ENCODE assay signal across 23 cellular contexts in genomic region chr1:172266528-172267174, GRCh38.
DNase-seq lines count a peak whose midpoint lies in the region; ATAC-seq and TF ChIP-seq lines count a peak whose summit lies in the region.
"Had no signal": no experiment of that assay in that cellular context is flagged by ENCODE, and none has a peak within 500 bp of the region (broad histone marks: within the 10 kb centered on the region; RNA-seq: fewer than 3 reads in every experiment).

No MANE protein-coding gene starts in this region.

- POLR2A ChIA-PET in activated CD8-positive, alpha-beta T cell treated with anti-CD3 and anti-CD28 coated beads for 36 hours (lab: Charles Lee): interaction anchor here (1.3 kb wide), 1 partner anchor 72 kb away, joined by 3 read pairs; no protein-coding TSS in a partner anchor
- POLR2A ChIA-PET in activated CD8-positive, alpha-beta T cell treated with anti-CD3 and anti-CD28 coated beads, Interleukin-2, amount 10 ng/mL, durations not matched to agents 7 days and 5 days (lab: Charles Lee): no interaction called here
- POLR2A ChIA-PET in CD4-positive, alpha-beta memory T cell (lab: Charles Lee; ENCODE audit: partially characterized antibody): no interaction called here
- POLR2A ChIA-PET in naive thymus-derived CD8-positive, alpha-beta T cell (lab: Charles Lee): interaction anchor here (0.5 to 0.8 kb wide), 2 partner anchors 15 to 680 kb away, joined by 3 read pairs; no protein-coding TSS in a partner anchor

- intact Hi-C loops in activated CD8-positive, alpha-beta T cell treated with anti-CD3 and anti-CD28 coated beads for 36 hours (cut with micrococcal nuclease): no loop called here
- intact Hi-C loops in CD4-positive, alpha-beta memory T cell (cut with micrococcal nuclease): no loop called here

- H3K4me1 ChIP-seq in CD4-positive, alpha-beta memory T cell (ENCODE audit: insufficient read depth, low read length): no peaks in the 10 kb centered on the region
- H3K4me1 ChIP-seq: foreskin keratinocyte had no signal

- no peak overlapping the region for H3K4me3 ChIP-seq in CD4-positive, alpha-beta memory T cell (ENCODE audit: low read length in 2 of 2)
- H3K4me3 ChIP-seq: body of pancreas, mucosa of descending colon had no signal

- ATAC-seq in activated CD8-positive, alpha-beta T cell treated with anti-CD3 and anti-CD28 coated beads for 36 hours: peak; percentile 59
- no peak for ATAC-seq in activated CD8-positive, alpha-beta T cell treated with anti-CD3 and anti-CD28 coated beads, Interleukin-2, amount 10 ng/mL, durations not matched to agents 7 days and 5 days
- ATAC-seq in naive thymus-derived CD8-positive, alpha-beta T cell: no peak
- ATAC-seq: body of pancreas; CD8-positive, alpha-beta T cell; foreskin keratinocyte; left lobe of liver; mucosa of descending colon; right cardiac atrium had no signal

- no peaks in the 10 kb centered on the region for H3K27me3 ChIP-seq in CD4-positive, alpha-beta memory T cell (ENCODE audit: insufficient read depth, low read length)
- H3K27me3 ChIP-seq: body of pancreas, foreskin keratinocyte had no signal

- H3K27me3 Mint-ChIP-seq in activated CD8-positive, alpha-beta T cell treated with anti-CD3 and anti-CD28 coated beads for 36 hours: no peaks in the 10 kb centered on the region
- H3K27me3 Mint-ChIP-seq in activated CD8-positive, alpha-beta T cell treated with anti-CD3 and anti-CD28 coated beads, Interleukin-2, amount 10 ng/mL, durations not matched to agents 7 days and 5 days (ENCODE audit: low read depth): no peaks in the 10 kb centered on the region
- no peaks in the 10 kb centered on the region for H3K27me3 Mint-ChIP-seq in T-helper 2 cell treated with Interferon-gamma antibody and Interleukin-4, amounts not matched to agents 5 μg/mL and 100 μg/mL, for 36 hours (ENCODE audit: low read depth)
- H3K27me3 Mint-ChIP-seq in CD4-positive, alpha-beta memory T cell: no peaks in the 10 kb centered on the region
- H3K27me3 Mint-ChIP-seq in naive thymus-derived CD8-positive, alpha-beta T cell: no peaks in the 10 kb centered on the region

- H3K4me1 Mint-ChIP-seq in activated CD8-positive, alpha-beta T cell treated with anti-CD3 and anti-CD28 coated beads for 36 hours (ENCODE audit: low read depth): peaks cover 31% of the 10 kb centered on the region
- H3K4me1 Mint-ChIP-seq in activated CD8-positive, alpha-beta T cell treated with anti-CD3 and anti-CD28 coated beads, Interleukin-2, amount 10 ng/mL, durations not matched to agents 7 days and 5 days (ENCODE audit: low read depth): peaks cover 16% of the 10 kb centered on the region
- peaks cover 28% of the 10 kb centered on the region for H3K4me1 Mint-ChIP-seq in T-helper 2 cell treated with Interferon-gamma antibody and Interleukin-4, amounts not matched to agents 5 μg/mL and 100 μg/mL, for 36 hours (ENCODE audit: low read depth)
- H3K4me1 Mint-ChIP-seq in CD4-positive, alpha-beta memory T cell: peaks cover 0 to 5% (median 1%) of the 10 kb centered on the region in 4 donors
- no peaks in the 10 kb centered on the region for H3K4me1 Mint-ChIP-seq in naive thymus-derived CD8-positive, alpha-beta T cell

- H3K36me3 ChIP-seq in CD4-positive, alpha-beta memory T cell (ENCODE audit: insufficient read depth, low read length): no peaks in the 10 kb centered on the region
- H3K36me3 ChIP-seq: WERI-Rb-1 had no signal

- CTCF ChIA-PET in activated CD8-positive, alpha-beta T cell treated with anti-CD3 and anti-CD28 coated beads for 36 hours (lab: Charles Lee): interaction anchor here (1.1 kb wide), 1 partner anchor 13 kb away, joined by 3 read pairs; no protein-coding TSS in a partner anchor
- CTCF ChIA-PET in activated CD8-positive, alpha-beta T cell treated with anti-CD3 and anti-CD28 coated beads, Interleukin-2, amount 10 ng/mL, durations not matched to agents 7 days and 5 days (lab: Charles Lee): interaction anchor here (0.9 to 1.1 kb wide), 2 partner anchors 10 to 264 kb away, joined by 3 to 5 read pairs; no protein-coding TSS in a partner anchor
- CTCF ChIA-PET in CD4-positive, alpha-beta memory T cell (lab: Charles Lee; ENCODE audit: partially characterized antibody): no interaction called here

- H3K9me3 ChIP-seq in CD4-positive, alpha-beta memory T cell (ENCODE audit: control insufficient read depth in 1 of 2, low read length in 2 of 2): no peaks in the 10 kb centered on the region
- H3K9me3 ChIP-seq: body of pancreas, mucosa of descending colon had no signal

- no peak overlapping the region for H3K27ac ChIP-seq in CD4-positive, alpha-beta memory T cell (ENCODE audit: low read depth, low read length)
- H3K27ac ChIP-seq: body of pancreas, foreskin keratinocyte, WERI-Rb-1 had no signal

- no peak for TF ChIP-seq CTCF in activated CD8-positive, alpha-beta T cell treated with anti-CD3 and anti-CD28 coated beads for 36 hours (IDR thresholded peaks at IDR 0.05)

- H3K27ac Mint-ChIP-seq in activated CD8-positive, alpha-beta T cell treated with anti-CD3 and anti-CD28 coated beads for 36 hours: peak overlapping the region; percentile 42
- H3K27ac Mint-ChIP-seq in activated CD8-positive, alpha-beta T cell treated with anti-CD3 and anti-CD28 coated beads, Interleukin-2, amount 10 ng/mL, durations not matched to agents 7 days and 5 days: no peak overlapping the region
- no peak overlapping the region for H3K27ac Mint-ChIP-seq in T-helper 2 cell treated with Interferon-gamma antibody and Interleukin-4, amounts not matched to agents 5 μg/mL and 100 μg/mL, for 36 hours
- H3K27ac Mint-ChIP-seq in CD4-positive, alpha-beta memory T cell: no peak overlapping the region
- no peak overlapping the region for H3K27ac Mint-ChIP-seq in naive thymus-derived CD8-positive, alpha-beta T cell
- H3K27ac Mint-ChIP-seq: CD8-positive, alpha-beta T cell had no signal

- DNase-seq in activated CD8-positive, alpha-beta T cell treated with anti-CD3 and anti-CD28 coated beads for 36 hours: peak; percentile 67
- no peak for DNase-seq in activated CD8-positive, alpha-beta T cell treated with anti-CD3 and anti-CD28 coated beads, Interleukin-2, amount 10 ng/mL, durations not matched to agents 7 days and 5 days
- DNase-seq in T-helper 2 cell treated with Interferon-gamma antibody and Interleukin-4, amounts not matched to agents 5 μg/mL and 100 μg/mL, for 36 hours (ENCODE audit: low spot score): peak; percentile 69
- DNase-seq in left kidney (ENCODE audit: low read depth, low spot score) (peak; percentile 52), HCEC 1CT (no peak)
- DNase-seq in stimulated activated CD8-positive, alpha-beta memory T cell treated with anti-CD3 and anti-CD28 coated beads, Interleukin-15, amount 100 ng/mL, for 48 hours (ENCODE audit: low read depth in 2 of 2): peak; percentile 27 to 44
- DNase-seq in CD4-positive, alpha-beta memory T cell: no peak
- no peak for DNase-seq in naive thymus-derived CD8-positive, alpha-beta T cell
- DNase-seq: activated gamma-delta T cell; body of pancreas; CD8-positive, alpha-beta T cell; cortex of kidney; foreskin keratinocyte; KBM-7; mucosa of descending colon; NCI-H1092; NCI-H2081; NCI-H524; right cardiac atrium; SHP77; T-helper 1 cell; WERI-Rb-1 had no signal

- no peaks in the 10 kb centered on the region for H3K36me3 Mint-ChIP-seq in activated CD8-positive, alpha-beta T cell treated with anti-CD3 and anti-CD28 coated beads for 36 hours (ENCODE audit: low read depth)
- H3K36me3 Mint-ChIP-seq in activated CD8-positive, alpha-beta T cell treated with anti-CD3 and anti-CD28 coated beads, Interleukin-2, amount 10 ng/mL, durations not matched to agents 7 days and 5 days (ENCODE audit: low read depth): peaks cover 3% of the 10 kb centered on the region
- peaks cover 7% of the 10 kb centered on the region for H3K36me3 Mint-ChIP-seq in T-helper 2 cell treated with Interferon-gamma antibody and Interleukin-4, amounts not matched to agents 5 μg/mL and 100 μg/mL, for 36 hours (ENCODE audit: low read depth)
- peaks cover 0 to 3% of the 10 kb centered on the region in 2 donors for H3K36me3 Mint-ChIP-seq in CD4-positive, alpha-beta memory T cell
- peaks cover 0 to 5% (median 0%) of the 10 kb centered on the region in 3 donors for H3K36me3 Mint-ChIP-seq in naive thymus-derived CD8-positive, alpha-beta T cell
- H3K36me3 Mint-ChIP-seq: CD8-positive, alpha-beta T cell had no signal

- no peak overlapping the region for H3K4me3 Mint-ChIP-seq in activated CD8-positive, alpha-beta T cell treated with anti-CD3 and anti-CD28 coated beads for 36 hours
- H3K4me3 Mint-ChIP-seq in activated CD8-positive, alpha-beta T cell treated with anti-CD3 and anti-CD28 coated beads, Interleukin-2, amount 10 ng/mL, durations not matched to agents 7 days and 5 days: no peak overlapping the region
- no peak overlapping the region for H3K4me3 Mint-ChIP-seq in T-helper 2 cell treated with Interferon-gamma antibody and Interleukin-4, amounts not matched to agents 5 μg/mL and 100 μg/mL, for 36 hours
- no peak overlapping the region for H3K4me3 Mint-ChIP-seq in CD4-positive, alpha-beta memory T cell
- no peak overlapping the region for H3K4me3 Mint-ChIP-seq in naive thymus-derived CD8-positive, alpha-beta T cell
- H3K4me3 Mint-ChIP-seq: CD8-positive, alpha-beta T cell had no signal

- peaks cover 2% of the 10 kb centered on the region for H3K9me3 Mint-ChIP-seq in activated CD8-positive, alpha-beta T cell treated with anti-CD3 and anti-CD28 coated beads for 36 hours
- H3K9me3 Mint-ChIP-seq in activated CD8-positive, alpha-beta T cell treated with anti-CD3 and anti-CD28 coated beads, Interleukin-2, amount 10 ng/mL, durations not matched to agents 7 days and 5 days (ENCODE audit: insufficient read depth): peaks cover 7% of the 10 kb centered on the region
- H3K9me3 Mint-ChIP-seq in T-helper 2 cell treated with Interferon-gamma antibody and Interleukin-4, amounts not matched to agents 5 μg/mL and 100 μg/mL, for 36 hours: peaks cover 18% of the 10 kb centered on the region
- peaks cover 0 to 8% (median 5%) of the 10 kb centered on the region in 8 donors for H3K9me3 Mint-ChIP-seq in CD4-positive, alpha-beta memory T cell
- H3K9me3 Mint-ChIP-seq in naive thymus-derived CD8-positive, alpha-beta T cell: peaks cover 0 to 8% (median 0%) of the 10 kb centered on the region in 9 donors

Comparison
In these comparisons a context has a peak if more than half of its experiments do, and no peak if none do; other contexts are left out.
1. DNase-seq: peak in activated CD8-positive, alpha-beta T cell treated with anti-CD3 and anti-CD28 coated beads for 36 hours (single experiment), T-helper 2 cell treated with Interferon-gamma antibody and Interleukin-4, amounts not matched to agents 5 μg/mL and 100 μg/mL, for 36 hours (single experiment), left kidney (single experiment) and stimulated activated CD8-positive, alpha-beta memory T cell treated with anti-CD3 and anti-CD28 coated beads, Interleukin-15, amount 100 ng/mL, for 48 hours (2 of 2); none in activated CD8-positive, alpha-beta T cell treated with anti-CD3 and anti-CD28 coated beads, Interleukin-2, amount 10 ng/mL, durations not matched to agents 7 days and 5 days (single experiment), CD4-positive, alpha-beta memory T cell (0 of 5), HCEC 1CT (single experiment) and naive thymus-derived CD8-positive, alpha-beta T cell (0 of 10).
2. POLR2A ChIA-PET loops: an anchor here in activated CD8-positive, alpha-beta T cell treated with anti-CD3 and anti-CD28 coated beads for 36 hours (1.3 kb wide) and naive thymus-derived CD8-positive, alpha-beta T cell (0.5 to 0.8 kb wide); none called in activated CD8-positive, alpha-beta T cell treated with anti-CD3 and anti-CD28 coated beads, Interleukin-2, amount 10 ng/mL, durations not matched to agents 7 days and 5 days and CD4-positive, alpha-beta memory T cell.